In the genomic region with DNA sequence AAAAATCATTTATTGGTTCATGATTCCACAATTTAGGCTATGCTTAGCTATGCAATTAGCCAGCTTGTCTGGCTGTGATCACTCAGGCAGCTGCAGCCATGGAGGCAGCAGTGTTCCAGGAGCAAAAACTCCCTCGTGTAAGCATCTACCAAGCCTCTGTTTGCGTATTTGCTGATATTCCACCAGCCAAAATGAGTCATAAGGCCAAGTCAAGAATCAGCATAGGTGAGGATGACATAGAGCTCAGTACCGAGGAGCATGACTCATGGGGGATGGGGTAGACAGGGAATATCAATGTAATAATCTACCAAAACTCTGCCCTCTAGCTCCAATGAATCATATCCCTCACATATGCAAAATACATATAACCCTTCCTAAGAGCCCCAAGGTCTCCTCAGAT, we compare ENCODE assay signal across 2 cellular contexts.
TF ChIP-seq lines count a peak whose summit lies in the region.

No MANE protein-coding gene starts in this region.

TF ChIP-seq in HCT116, 20 proteins besides CTCF, POLR2A, EP300 and RAD21:
- 0 out of 2 replicates have a peak, but pooled peaks have one; percentile 17 for TF ChIP-seq JUND (IDR thresholded peaks at IDR 0.05)
- peak; percentile 58; the same call in 1 of the 2 replicates for TF ChIP-seq CBX3 (IDR thresholded peaks at IDR 0.05; ENCODE audit: low read depth)
- peak; percentile 42 for TF ChIP-seq FOSL1 (IDR thresholded peaks at IDR 0.05; ENCODE audit: low read depth)
- TF ChIP-seq CEBPB (IDR thresholded peaks at IDR 0.05; ENCODE audit: low read depth), result no peak
TF ChIP-seq in HCT116: peak in this region for 3.

TF ChIP-seq in K562, 482 proteins besides CTCF, POLR2A, EP300 and RAD21:
- TF ChIP-seq JUNB (CRISPR knock-in tag; conservative IDR thresholded peaks at IDR 0.05) (peak; percentile 53; the same call in 1 of the 2 replicates), ZNF121 (CRISPR knock-in tag; conservative IDR thresholded peaks at IDR 0.05) (no peak), CC2D1A (IDR thresholded peaks at IDR 0.05) (peak; percentile 46; the same call in 1 of the 2 replicates), CREM (IDR thresholded peaks at IDR 0.05; ENCODE audit: low read depth) (0 out of 2 replicates have a peak, but pooled peaks have one; percentile 15), JUN (IDR thresholded peaks at IDR 0.05; ENCODE audit: borderline replicate concordance, low read depth, low read length) (peak; percentile 93), JUN (CRISPR knock-in tag; IDR thresholded peaks at IDR 0.05; ENCODE audit: borderline replicate concordance) (no peak), PRDM10 (IDR thresholded peaks at IDR 0.05; ENCODE audit: partially characterized antibody) (peak; percentile 8), TRIM28 (IDR thresholded peaks at IDR 0.05) (peak; percentile 74; the same call in 1 of the 2 replicates), HDAC1 (IDR thresholded peaks at IDR 0.05) (no peak), SMARCA4 (IDR thresholded peaks at IDR 0.05) (peak; percentile 53; the same call in 1 of the 2 replicates), CBX5 (IDR thresholded peaks at IDR 0.05; ENCODE audit: borderline replicate concordance, low read depth) (0 out of 2 replicates have a peak, but pooled peaks have one; percentile 80), CBX3 (IDR thresholded peaks at IDR 0.05; ENCODE audit: borderline replicate concordance in 1 of 2, low read length in 2 of 2) (peak in 1 of 2 experiments; percentile 96; a peak in 1 of 3 replicates), ZNF395 (CRISPR knock-in tag; IDR thresholded peaks at IDR 0.05) (no peak), ZEB2 (IDR thresholded peaks at IDR 0.05) (0 out of 2 replicates have a peak, but pooled peaks have one; percentile 16), FOSL1 (tag; conservative IDR thresholded peaks at IDR 0.05) (peak; percentile 87), TRIM24 (IDR thresholded peaks at IDR 0.05) (peak; percentile 68 to 88), FOS (IDR thresholded peaks at IDR 0.05; ENCODE audit: extremely low read depth, insufficient read length) (peak; percentile 29), HMGN3 (IDR thresholded peaks at IDR 0.05; ENCODE audit: borderline replicate concordance, extremely low read depth, insufficient read length, low read depth, low read length) (no peak), DPF2 (IDR thresholded peaks at IDR 0.05) (0 out of 2 replicates have a peak, but pooled peaks have one; percentile 39), ARID1B (IDR thresholded peaks at IDR 0.05) (peak; percentile 39), SIN3B (IDR thresholded peaks at IDR 0.05; ENCODE audit: low read depth) (no peak), HNRNPK (IDR thresholded peaks at IDR 0.05; ENCODE audit: low read depth, low read length, poor library complexity, severe bottlenecking) (no peak), ZNF583 (CRISPR knock-in tag; IDR thresholded peaks at IDR 0.05) (no peak), ZSCAN32 (CRISPR knock-in tag; IDR thresholded peaks at IDR 0.05) (no peak), POLR2H (tag; IDR thresholded peaks at IDR 0.05; ENCODE audit: low read depth) (no peak), KAT2B (IDR thresholded peaks at IDR 0.05; ENCODE audit: low read depth, low read length) (no peak), ZNF785 (CRISPR knock-in tag; IDR thresholded peaks at IDR 0.05) (no peak), ATF3 (IDR thresholded peaks at IDR 0.05) (peak; percentile 91), ATF3 (CRISPR knock-in tag; conservative IDR thresholded peaks at IDR 0.05) (peak; percentile 48; the same call in 1 of the 2 replicates), RFX7 (CRISPR knock-in tag; IDR thresholded peaks at IDR 0.05) (no peak), JUND (IDR thresholded peaks at IDR 0.05; ENCODE audit: borderline replicate concordance, low read depth, low read length) (peak; percentile 86), JUND (tag; IDR thresholded peaks at IDR 0.05; ENCODE audit: borderline replicate concordance, low read depth, low read length) (peak; percentile 88), EHMT2 (IDR thresholded peaks at IDR 0.05) (peak; percentile 80)
- TF ChIP-seq, protein P1, sequence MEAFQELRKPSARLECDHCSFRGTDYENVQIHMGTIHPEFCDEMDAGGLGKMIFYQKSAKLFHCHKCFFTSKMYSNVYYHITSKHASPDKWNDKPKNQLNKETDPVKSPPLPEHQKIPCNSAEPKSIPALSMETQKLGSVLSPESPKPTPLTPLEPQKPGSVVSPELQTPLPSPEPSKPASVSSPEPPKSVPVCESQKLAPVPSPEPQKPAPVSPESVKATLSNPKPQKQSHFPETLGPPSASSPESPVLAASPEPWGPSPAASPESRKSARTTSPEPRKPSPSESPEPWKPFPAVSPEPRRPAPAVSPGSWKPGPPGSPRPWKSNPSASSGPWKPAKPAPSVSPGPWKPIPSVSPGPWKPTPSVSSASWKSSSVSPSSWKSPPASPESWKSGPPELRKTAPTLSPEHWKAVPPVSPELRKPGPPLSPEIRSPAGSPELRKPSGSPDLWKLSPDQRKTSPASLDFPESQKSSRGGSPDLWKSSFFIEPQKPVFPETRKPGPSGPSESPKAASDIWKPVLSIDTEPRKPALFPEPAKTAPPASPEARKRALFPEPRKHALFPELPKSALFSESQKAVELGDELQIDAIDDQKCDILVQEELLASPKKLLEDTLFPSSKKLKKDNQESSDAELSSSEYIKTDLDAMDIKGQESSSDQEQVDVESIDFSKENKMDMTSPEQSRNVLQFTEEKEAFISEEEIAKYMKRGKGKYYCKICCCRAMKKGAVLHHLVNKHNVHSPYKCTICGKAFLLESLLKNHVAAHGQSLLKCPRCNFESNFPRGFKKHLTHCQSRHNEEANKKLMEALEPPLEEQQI (IDR thresholded peaks at IDR 0.05), result 0 out of 2 replicates have a peak, but pooled peaks have one; percentile 39
- TF ChIP-seq, protein P2, sequence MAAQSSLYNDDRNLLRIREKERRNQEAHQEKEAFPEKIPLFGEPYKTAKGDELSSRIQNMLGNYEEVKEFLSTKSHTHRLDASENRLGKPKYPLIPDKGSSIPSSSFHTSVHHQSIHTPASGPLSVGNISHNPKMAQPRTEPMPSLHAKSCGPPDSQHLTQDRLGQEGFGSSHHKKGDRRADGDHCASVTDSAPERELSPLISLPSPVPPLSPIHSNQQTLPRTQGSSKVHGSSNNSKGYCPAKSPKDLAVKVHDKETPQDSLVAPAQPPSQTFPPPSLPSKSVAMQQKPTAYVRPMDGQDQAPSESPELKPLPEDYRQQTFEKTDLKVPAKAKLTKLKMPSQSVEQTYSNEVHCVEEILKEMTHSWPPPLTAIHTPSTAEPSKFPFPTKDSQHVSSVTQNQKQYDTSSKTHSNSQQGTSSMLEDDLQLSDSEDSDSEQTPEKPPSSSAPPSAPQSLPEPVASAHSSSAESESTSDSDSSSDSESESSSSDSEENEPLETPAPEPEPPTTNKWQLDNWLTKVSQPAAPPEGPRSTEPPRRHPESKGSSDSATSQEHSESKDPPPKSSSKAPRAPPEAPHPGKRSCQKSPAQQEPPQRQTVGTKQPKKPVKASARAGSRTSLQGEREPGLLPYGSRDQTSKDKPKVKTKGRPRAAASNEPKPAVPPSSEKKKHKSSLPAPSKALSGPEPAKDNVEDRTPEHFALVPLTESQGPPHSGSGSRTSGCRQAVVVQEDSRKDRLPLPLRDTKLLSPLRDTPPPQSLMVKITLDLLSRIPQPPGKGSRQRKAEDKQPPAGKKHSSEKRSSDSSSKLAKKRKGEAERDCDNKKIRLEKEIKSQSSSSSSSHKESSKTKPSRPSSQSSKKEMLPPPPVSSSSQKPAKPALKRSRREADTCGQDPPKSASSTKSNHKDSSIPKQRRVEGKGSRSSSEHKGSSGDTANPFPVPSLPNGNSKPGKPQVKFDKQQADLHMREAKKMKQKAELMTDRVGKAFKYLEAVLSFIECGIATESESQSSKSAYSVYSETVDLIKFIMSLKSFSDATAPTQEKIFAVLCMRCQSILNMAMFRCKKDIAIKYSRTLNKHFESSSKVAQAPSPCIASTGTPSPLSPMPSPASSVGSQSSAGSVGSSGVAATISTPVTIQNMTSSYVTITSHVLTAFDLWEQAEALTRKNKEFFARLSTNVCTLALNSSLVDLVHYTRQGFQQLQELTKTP (IDR thresholded peaks at IDR 0.05; ENCODE audit: low read depth in 1 of 2, partially characterized antibody in 2 of 2), result no peak
